2 cellular contexts compared by ENCODE assay signal in the genomic region with DNA sequence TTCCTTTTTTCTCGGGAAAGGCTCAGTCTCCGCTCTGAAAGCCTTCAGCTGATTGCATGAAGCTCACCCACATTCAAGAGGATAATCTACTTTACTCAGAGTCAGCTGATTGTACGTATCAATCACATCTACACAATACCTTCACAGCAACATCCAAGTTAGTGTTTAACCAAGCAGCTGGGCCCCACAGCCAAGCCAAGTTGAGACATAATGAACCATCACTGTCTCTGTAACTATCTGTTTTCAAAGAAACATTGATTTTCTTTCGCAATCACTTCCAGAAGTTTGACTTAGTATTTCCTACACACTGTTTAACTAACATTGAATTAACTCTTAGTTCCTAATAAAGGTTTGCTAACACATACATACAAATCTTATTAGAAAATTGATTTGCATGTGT.
TF ChIP-seq lines count a peak whose summit lies in the region.

No MANE protein-coding gene starts in this region.

TF ChIP-seq in IMR-90, 13 proteins besides CTCF, POLR2A, EP300 and RAD21:
- TF ChIP-seq CEBPB (IDR thresholded peaks at IDR 0.05; ENCODE audit: low read depth, low read length) (peak; percentile 87), BHLHE40 (IDR thresholded peaks at IDR 0.05; ENCODE audit: low read depth, low read length) (no peak), FOS (IDR thresholded peaks at IDR 0.05; ENCODE audit: low read depth, low read length) (no peak)
- TF ChIP-seq, protein P1, sequence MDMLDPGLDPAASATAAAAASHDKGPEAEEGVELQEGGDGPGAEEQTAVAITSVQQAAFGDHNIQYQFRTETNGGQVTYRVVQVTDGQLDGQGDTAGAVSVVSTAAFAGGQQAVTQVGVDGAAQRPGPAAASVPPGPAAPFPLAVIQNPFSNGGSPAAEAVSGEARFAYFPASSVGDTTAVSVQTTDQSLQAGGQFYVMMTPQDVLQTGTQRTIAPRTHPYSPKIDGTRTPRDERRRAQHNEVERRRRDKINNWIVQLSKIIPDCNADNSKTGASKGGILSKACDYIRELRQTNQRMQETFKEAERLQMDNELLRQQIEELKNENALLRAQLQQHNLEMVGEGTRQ (IDR thresholded peaks at IDR 0.05; ENCODE audit: low read depth, low read length) = no peak
TF ChIP-seq in IMR-90: peak in this region for 1.

TF ChIP-seq in liver, 16 proteins besides CTCF, POLR2A, EP300 and RAD21:
- no peak for TF ChIP-seq NR2F2 (IDR thresholded peaks at IDR 0.05)
- TF ChIP-seq GABPA (IDR thresholded peaks at IDR 0.05 in 1 of 2, conservative IDR thresholded peaks at IDR 0.05 in 1 of 2) = no peak
- no peak for TF ChIP-seq YY1 (IDR thresholded peaks at IDR 0.05)
- TF ChIP-seq HNF4G (IDR thresholded peaks at IDR 0.05) = peak; percentile 36
- TF ChIP-seq MAX (IDR thresholded peaks at IDR 0.05) = peak; percentile 71
- peak; percentile 53 for TF ChIP-seq SP1 (IDR thresholded peaks at IDR 0.05)
- peak; percentile 50 to 69 for TF ChIP-seq RXRA (IDR thresholded peaks at IDR 0.05)
- TF ChIP-seq, protein P2, sequence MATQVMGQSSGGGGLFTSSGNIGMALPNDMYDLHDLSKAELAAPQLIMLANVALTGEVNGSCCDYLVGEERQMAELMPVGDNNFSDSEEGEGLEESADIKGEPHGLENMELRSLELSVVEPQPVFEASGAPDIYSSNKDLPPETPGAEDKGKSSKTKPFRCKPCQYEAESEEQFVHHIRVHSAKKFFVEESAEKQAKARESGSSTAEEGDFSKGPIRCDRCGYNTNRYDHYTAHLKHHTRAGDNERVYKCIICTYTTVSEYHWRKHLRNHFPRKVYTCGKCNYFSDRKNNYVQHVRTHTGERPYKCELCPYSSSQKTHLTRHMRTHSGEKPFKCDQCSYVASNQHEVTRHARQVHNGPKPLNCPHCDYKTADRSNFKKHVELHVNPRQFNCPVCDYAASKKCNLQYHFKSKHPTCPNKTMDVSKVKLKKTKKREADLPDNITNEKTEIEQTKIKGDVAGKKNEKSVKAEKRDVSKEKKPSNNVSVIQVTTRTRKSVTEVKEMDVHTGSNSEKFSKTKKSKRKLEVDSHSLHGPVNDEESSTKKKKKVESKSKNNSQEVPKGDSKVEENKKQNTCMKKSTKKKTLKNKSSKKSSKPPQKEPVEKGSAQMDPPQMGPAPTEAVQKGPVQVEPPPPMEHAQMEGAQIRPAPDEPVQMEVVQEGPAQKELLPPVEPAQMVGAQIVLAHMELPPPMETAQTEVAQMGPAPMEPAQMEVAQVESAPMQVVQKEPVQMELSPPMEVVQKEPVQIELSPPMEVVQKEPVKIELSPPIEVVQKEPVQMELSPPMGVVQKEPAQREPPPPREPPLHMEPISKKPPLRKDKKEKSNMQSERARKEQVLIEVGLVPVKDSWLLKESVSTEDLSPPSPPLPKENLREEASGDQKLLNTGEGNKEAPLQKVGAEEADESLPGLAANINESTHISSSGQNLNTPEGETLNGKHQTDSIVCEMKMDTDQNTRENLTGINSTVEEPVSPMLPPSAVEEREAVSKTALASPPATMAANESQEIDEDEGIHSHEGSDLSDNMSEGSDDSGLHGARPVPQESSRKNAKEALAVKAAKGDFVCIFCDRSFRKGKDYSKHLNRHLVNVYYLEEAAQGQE (IDR thresholded peaks at IDR 0.05) = no peak
- TF ChIP-seq EGR1 (IDR thresholded peaks at IDR 0.05; ENCODE audit: low read depth in 2 of 2) = peak in 1 of 2 donors; percentile 76
- TF ChIP-seq HNF4A (conservative IDR thresholded peaks at IDR 0.05) = peak; percentile 67 to 68
- peak; percentile 58 for TF ChIP-seq ZBTB33 (IDR thresholded peaks at IDR 0.05)
- TF ChIP-seq JUND (IDR thresholded peaks at IDR 0.05) = peak; percentile 27 to 88
- TF ChIP-seq TAF1 (conservative IDR thresholded peaks at IDR 0.05) = peak; percentile 93
- TF ChIP-seq, protein P3, sequence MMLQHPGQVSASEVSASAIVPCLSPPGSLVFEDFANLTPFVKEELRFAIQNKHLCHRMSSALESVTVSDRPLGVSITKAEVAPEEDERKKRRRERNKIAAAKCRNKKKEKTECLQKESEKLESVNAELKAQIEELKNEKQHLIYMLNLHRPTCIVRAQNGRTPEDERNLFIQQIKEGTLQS (IDR thresholded peaks at IDR 0.05) = no peak
- TF ChIP-seq FOXA2 (IDR thresholded peaks at IDR 0.05) = no peak
